Comparison of ENCODE assay signal across 8 cellular contexts in the genomic region with DNA sequence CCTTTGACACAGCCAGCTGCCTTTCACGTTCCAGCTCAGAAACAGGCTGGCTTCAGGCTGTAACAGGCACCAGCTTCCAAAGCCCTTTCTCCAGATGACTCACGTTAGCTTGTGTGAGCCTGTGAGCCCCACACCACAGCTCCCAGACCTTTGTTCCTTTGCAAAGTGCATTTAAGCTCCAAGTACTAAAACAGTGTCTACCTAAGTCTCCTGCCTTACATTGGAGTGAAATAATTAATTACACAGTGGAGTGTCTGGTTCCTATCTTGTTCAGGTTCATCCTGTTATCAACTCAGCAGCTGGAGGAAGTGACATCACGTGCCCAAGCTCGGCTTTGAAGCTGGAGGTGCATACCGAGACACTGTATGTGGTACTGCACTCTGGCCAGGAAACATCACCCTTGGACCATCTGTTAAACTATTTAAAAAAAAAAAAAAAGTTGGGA.
A peak's percentile ranks its signal among the peaks of the same experiment; 100 is the strongest.
DNase-seq lines count a peak whose midpoint lies in the region; ATAC-seq lines count a peak whose summit lies in the region.

No MANE protein-coding gene starts in this region.

- peak overlapping the region; percentile 35 for H3K9ac ChIP-seq in mucosa of stomach (ENCODE audit: low read length)

- ATAC-seq in stimulated activated memory B cell treated with anti-CD40 and anti-IgM and Interleukin-4, amounts not matched to agents 10 μg/mL and 1 μg/mL and 100 μg/mL, for 72 hours: peak; percentile 80

- peak overlapping the region; percentile 54 for H3K27ac ChIP-seq in effector memory CD4-positive, alpha-beta T cell (ENCODE audit: insufficient read depth, low read length, poor library complexity, severe bottlenecking)

- peaks cover 51% of the 10 kb centered on the region for H3K4me1 ChIP-seq in effector memory CD4-positive, alpha-beta T cell (ENCODE audit: control insufficient read depth, insufficient read depth, low read length, poor library complexity, severe bottlenecking)
- H3K4me1 ChIP-seq in mucosa of stomach (ENCODE audit: control insufficient read depth, insufficient read depth, low read length): peaks cover 23% of the 10 kb centered on the region

- no peaks in the 10 kb centered on the region for H3K36me3 ChIP-seq in effector memory CD4-positive, alpha-beta T cell (ENCODE audit: control insufficient read depth, insufficient read depth, low read length)
- no peaks in the 10 kb centered on the region for H3K36me3 ChIP-seq in mucosa of stomach (ENCODE audit: control insufficient read depth, insufficient read depth, low read length)

- H3K9me3 Mint-ChIP-seq in stimulated activated memory B cell treated with anti-CD40 and anti-IgM and Interleukin-4, amounts not matched to agents 10 μg/mL and 1 μg/mL and 100 μg/mL, for 72 hours: no peaks in the 10 kb centered on the region

- H3K27me3 Mint-ChIP-seq in stimulated activated memory B cell treated with anti-CD40 and anti-IgM and Interleukin-4, amounts not matched to agents 10 μg/mL and 1 μg/mL and 100 μg/mL, for 72 hours: no peaks in the 10 kb centered on the region

- H3K9me3 ChIP-seq in effector memory CD4-positive, alpha-beta T cell (ENCODE audit: control insufficient read depth, low read length): no peaks in the 10 kb centered on the region
- H3K9me3 ChIP-seq in mucosa of stomach (ENCODE audit: control insufficient read depth, low read length): no peaks in the 10 kb centered on the region

- peaks cover 12% of the 10 kb centered on the region for H3K4me1 Mint-ChIP-seq in stimulated activated memory B cell treated with anti-CD40 and anti-IgM and Interleukin-4, amounts not matched to agents 10 μg/mL and 1 μg/mL and 100 μg/mL, for 72 hours

- H3K36me3 Mint-ChIP-seq in stimulated activated memory B cell treated with anti-CD40 and anti-IgM and Interleukin-4, amounts not matched to agents 10 μg/mL and 1 μg/mL and 100 μg/mL, for 72 hours: no peaks in the 10 kb centered on the region

- no peaks in the 10 kb centered on the region for H3K27me3 ChIP-seq in effector memory CD4-positive, alpha-beta T cell (replicated peaks; ENCODE audit: control insufficient read depth, insufficient read depth, low read length, poor library complexity, severe bottlenecking)
- peaks cover 20% of the 10 kb centered on the region for H3K27me3 ChIP-seq in mucosa of stomach (ENCODE audit: control insufficient read depth, insufficient read depth, low read length)

- no peak overlapping the region for H3K4me3 ChIP-seq in effector memory CD4-positive, alpha-beta T cell (ENCODE audit: insufficient read depth, low read depth, low read length, poor library complexity, severe bottlenecking)
- no peak overlapping the region for H3K4me3 ChIP-seq in mucosa of stomach (ENCODE audit: low read length)

- no peak overlapping the region for H3K4me3 Mint-ChIP-seq in stimulated activated memory B cell treated with anti-CD40 and anti-IgM and Interleukin-4, amounts not matched to agents 10 μg/mL and 1 μg/mL and 100 μg/mL, for 72 hours

- H3K27ac Mint-ChIP-seq in stimulated activated memory B cell treated with anti-CD40 and anti-IgM and Interleukin-4, amounts not matched to agents 10 μg/mL and 1 μg/mL and 100 μg/mL, for 72 hours: peak overlapping the region; percentile 66

- DNase-seq in Daoy (ENCODE audit: low read depth): peak; percentile 64
- DNase-seq in HT1080 (ENCODE audit: low read depth): peak; percentile 77
- peak; percentile 63 to 73 for DNase-seq in activated CD4-positive, alpha-beta T cell treated with anti-CD3 and anti-CD28 coated beads, Interleukin-2, amount 50 U/mL, for 48 hours
- DNase-seq in effector memory CD4-positive, alpha-beta T cell: peak; percentile 38 to 57 (median 45)
- DNase-seq in NCI-H2029 (lab: John Stamatoyannopoulos, UW): no peak
- no peak for DNase-seq in NCI-H187 treated with DMSO at 0.1 percent for 48 hours (lab: John Stamatoyannopoulos, UW)

Comparison
In these comparisons a context has a peak if more than half of its experiments do, and no peak if none do; other contexts are left out.
1. DNase-seq: peak in Daoy (single experiment), HT1080 (single experiment), activated CD4-positive, alpha-beta T cell treated with anti-CD3 and anti-CD28 coated beads, Interleukin-2, amount 50 U/mL, for 48 hours (2 of 2) and effector memory CD4-positive, alpha-beta T cell (3 of 3); none in NCI-H2029 (single experiment) and NCI-H187 treated with DMSO at 0.1 percent for 48 hours (single experiment).